14 cellular contexts compared by ENCODE assay signal in genomic region chr20:54199283-54199682, GRCh38. TPM values are rescaled to one million over a fixed set of nuclear protein-coding genes. Genes with fewer than 3 reads are reported as not detected.
DNase-seq lines count a peak whose midpoint lies in the region; ATAC-seq, FAIRE-seq and TF ChIP-seq lines count a peak whose summit lies in the region.
"Had no signal": no experiment of that assay in that cellular context is flagged by ENCODE, and none has a peak within 500 bp of the region (broad histone marks: within the 10 kb centered on the region; RNA-seq: fewer than 3 reads in every experiment).

No MANE protein-coding gene starts in this region.

- no peak for TF ChIP-seq CTCF in A549 (IDR thresholded peaks at IDR 0.05)
- TF ChIP-seq CTCF in Panc1 (IDR thresholded peaks at IDR 0.05): 0 out of 2 replicates have a peak, but pooled peaks have one; percentile 46

- DNase-seq in A549 (ENCODE audit: low read depth in 1 of 2, low spot score in 1 of 2) (no peak), Panc1 (ENCODE audit: low read depth, low spot score) (no peak), foreskin melanocyte (no peak), RCC 7860 (ENCODE audit: low spot score) (no peak)
- DNase-seq in naive thymus-derived CD4-positive, alpha-beta T cell: no peak

- in situ Hi-C loops in Panc1 (cut with HindIII; ENCODE audit: low pct_unique_long_range_greater_than_20kb, low sequenced_read_pairs): no loop called here

- H3K9me3 Mint-ChIP-seq in naive thymus-derived CD4-positive, alpha-beta T cell: no peaks in the 10 kb centered on the region
- H3K9me3 Mint-ChIP-seq: GM23338 had no signal

- peak overlapping the region in 1 of 9 donors; percentile 41 for H3K27ac Mint-ChIP-seq in naive thymus-derived CD4-positive, alpha-beta T cell
- H3K27ac Mint-ChIP-seq: GM23338 had no signal

- H3K27me3 ChIP-seq in Panc1 (ENCODE audit: control insufficient read depth, insufficient read depth, low read length): no peaks in the 10 kb centered on the region
- H3K27me3 ChIP-seq in naive thymus-derived CD4-positive, alpha-beta T cell (ENCODE audit: control insufficient read depth in 2 of 2, insufficient read depth in 2 of 2, low read length in 2 of 2): no peaks in the 10 kb centered on the region
- H3K27me3 ChIP-seq: Peyer's patch had no signal

- no peaks in the 10 kb centered on the region for H3K9me3 ChIP-seq in A549
- H3K9me3 ChIP-seq in Panc1 (ENCODE audit: control insufficient read depth, insufficient read depth, low read depth, low read length): no peaks in the 10 kb centered on the region
- no peaks in the 10 kb centered on the region for H3K9me3 ChIP-seq in naive thymus-derived CD4-positive, alpha-beta T cell (ENCODE audit: control insufficient read depth in 2 of 3, low read length in 3 of 3)
- H3K9me3 ChIP-seq: Peyer's patch had no signal

- CTCF ChIA-PET in A549 (lab: Yijun Ruan, JAX) (interaction anchor here (0.5 to 15.6 kb wide), 49 partner anchors 8 to 986 kb away, joined by 3 to 655 read pairs (median 6); partner anchors contain the start of genes CYP24A1 and PFDN4), Panc1 (lab: Charles Lee) (interaction anchor here (0.6 to 1.7 kb wide), 2 partner anchors 27 to 102 kb away, joined by 4 to 6 read pairs; no protein-coding TSS in a partner anchor)
- CTCF ChIA-PET in naive thymus-derived CD4-positive, alpha-beta T cell (lab: Charles Lee): interaction anchor here (0.6 to 3.8 kb wide), 7 partner anchors 9 to 452 kb away, joined by 3 to 17 read pairs (median 4); partner anchors contain the start of gene PFDN4

- H3K27ac ChIP-seq in A549: peak overlapping the region; percentile 64 to 84
- peak overlapping the region; percentile 77 for H3K27ac ChIP-seq in Panc1 (ENCODE audit: low read length)
- no peak overlapping the region for H3K27ac ChIP-seq in naive thymus-derived CD4-positive, alpha-beta T cell (ENCODE audit: low read depth, low read length)
- H3K27ac ChIP-seq: C4-2B, Peyer's patch, SK-N-MC had no signal

- peaks cover 0 to 4% (median 0%) of the 10 kb centered on the region in 5 donors for H3K27me3 Mint-ChIP-seq in naive thymus-derived CD4-positive, alpha-beta T cell

- 66% methylated on average over 6 of the region's 6 CpGs for WGBS in A549 (ENCODE audit: missing lambda C conversion rate)

- no TSS peak for BruUV-seq in Panc1 (replicated peaks; lab: Mats Ljungman, UMichigan)

- no peak for FAIRE-seq in A549 (lab: Jason Lieb, UNC)
- FAIRE-seq in RCC 7860 (lab: Jason Lieb, UNC): no peak

- intact Hi-C loops in Panc1 (cut with micrococcal nuclease; ENCODE audit: unreplicated experiment): loop anchor here (1.0 to 5.0 kb wide), 2 partner anchors 103 to 257 kb away; no protein-coding TSS in a partner anchor
- intact Hi-C loops in naive thymus-derived CD4-positive, alpha-beta T cell (cut with micrococcal nuclease): loop anchor here (1.0 to 5.0 kb wide), 5 partner anchors 103 to 1957 kb away; no protein-coding TSS in a partner anchor

- no peak overlapping the region for H3K4me3 Mint-ChIP-seq in naive thymus-derived CD4-positive, alpha-beta T cell
- H3K4me3 Mint-ChIP-seq: GM23338 had no signal

- no peaks in the 10 kb centered on the region for H3K36me3 Mint-ChIP-seq in naive thymus-derived CD4-positive, alpha-beta T cell

- TF ChIP-seq RAD21 in A549 (conservative IDR thresholded peaks at IDR 0.05 in 1 of 2, IDR thresholded peaks at IDR 0.05 in 1 of 2): no peak

- no peak for TF ChIP-seq EP300 in A549 (IDR thresholded peaks at IDR 0.05)

- H3K36me3 ChIP-seq in Panc1 (ENCODE audit: control insufficient read depth, insufficient read depth, low read length): no peaks in the 10 kb centered on the region
- no peaks in the 10 kb centered on the region for H3K36me3 ChIP-seq in naive thymus-derived CD4-positive, alpha-beta T cell (ENCODE audit: control insufficient read depth in 2 of 3, insufficient read depth in 3 of 3, low read length in 3 of 3)
- H3K36me3 ChIP-seq: Peyer's patch had no signal

- ATAC-seq in A549 (peak in 1 of 2 experiments; percentile 10; a peak in 3 of 6 replicates), GM18517 (IDR thresholded peaks at IDR 0.05; ENCODE audit: unreplicated experiment) (peak; percentile 16), HG03159 (IDR thresholded peaks at IDR 0.05; ENCODE audit: unreplicated experiment) (peak; percentile 22), Panc1 (peak; percentile 8; the same call in 1 of the 2 replicates), GM21825 (IDR thresholded peaks at IDR 0.05; ENCODE audit: unreplicated experiment) (no peak)
- ATAC-seq in naive thymus-derived CD4-positive, alpha-beta T cell: no peak

- no peak overlapping the region for H3K4me3 ChIP-seq in A549
- H3K4me3 ChIP-seq in Panc1 (ENCODE audit: low read depth in 2 of 2, low read length in 2 of 2): no peak overlapping the region
- H3K4me3 ChIP-seq in naive thymus-derived CD4-positive, alpha-beta T cell (ENCODE audit: low read length): no peak overlapping the region
- H3K4me3 ChIP-seq: GM23338, Peyer's patch, SK-N-MC had no signal

- H3K4me1 ChIP-seq in A549 (peaks cover 44% of the 10 kb centered on the region), Panc1 (ENCODE audit: control insufficient read depth, insufficient read depth, low read length) (peaks cover 11% of the 10 kb centered on the region)
- H3K4me1 ChIP-seq in naive thymus-derived CD4-positive, alpha-beta T cell (ENCODE audit: control insufficient read depth in 2 of 2, insufficient read depth in 2 of 2, low read length in 2 of 2): no peaks in the 10 kb centered on the region
- H3K4me1 ChIP-seq: Peyer's patch had no signal

- H3K4me2 ChIP-seq in A549: no peak overlapping the region; the same call in 2 of the 3 replicates
- H3K4me2 ChIP-seq: GM23338 had no signal

- POLR2A ChIA-PET in A549 (lab: Yijun Ruan, JAX): interaction anchor here (0.6 to 2.0 kb wide), 2 partner anchors 25 to 67 kb away, joined by 3 to 6 read pairs; partner anchors contain the start of gene CYP24A1
- POLR2A ChIA-PET in Panc1 (lab: Charles Lee): no interaction called here
- POLR2A ChIA-PET in naive thymus-derived CD4-positive, alpha-beta T cell (lab: Charles Lee): no interaction called here

- no peak for TF ChIP-seq POLR2A in A549 (IDR thresholded peaks at IDR 0.05; ENCODE audit: low read length)

- H3K4me1 Mint-ChIP-seq in naive thymus-derived CD4-positive, alpha-beta T cell: peaks cover 0 to 4% (median 0%) of the 10 kb centered on the region in 7 donors

TF ChIP-seq in A549, 52 proteins besides CTCF, POLR2A, EP300 and RAD21:
- no peak for TF ChIP-seq HMGXB4 (CRISPR knock-in tag; IDR thresholded peaks at IDR 0.05; ENCODE audit: borderline replicate concordance)
- TF ChIP-seq HOXB5 (CRISPR knock-in tag; IDR thresholded peaks at IDR 0.05): no peak
- TF ChIP-seq FOXS1 (CRISPR knock-in tag; IDR thresholded peaks at IDR 0.05): no peak
- TF ChIP-seq HEYL (CRISPR knock-in tag; IDR thresholded peaks at IDR 0.05): no peak
- no peak for TF ChIP-seq NR3C1 (IDR thresholded peaks at IDR 0.05)

RNA-seq across cellular contexts. Expression of gene PFDN4, which starts 8.6 kb away (rescaled TPM):
- polyA plus RNA-seq in A549 (2011; rRNA removed) (78.7 and 146 TPM in 2 replicates), A549 (2017; fragmentation: RNase III; extraction: RNeasy Plus Mini Kit Qiagen cat#74134 plus additional on column Dnase treatment) (140 to 155 TPM (median 149 TPM) in 3 replicates)
- polyA plus RNA-seq in A549 (2012; cell fraction: cytosol; rRNA removed): 41.3 and 60.1 TPM in 2 replicates
- polyA plus RNA-seq in A549 (2012; cell fraction: nucleus; rRNA removed): 6.3 and 11.7 TPM in 2 replicates
- polyA minus RNA-seq in A549 (2011; rRNA and poly(A)+ RNA removed): 3.5 and 13.3 TPM in 2 replicates
- total RNA-seq in Panc1 (2021; ENCODE audit: unreplicated experiment): 48.2 TPM
- 30.8 TPM for polyA plus RNA-seq in Panc1 (2012; ENCODE audit: insufficient read length)
- 10 to 100 TPM; 14.6 to 30.4 (median 17.7) TPM for total RNA-seq in naive thymus-derived CD4-positive, alpha-beta T cell
- polyA plus RNA-seq in naive thymus-derived CD4-positive, alpha-beta T cell: 10 to 100 TPM; 26.4 to 46.5 TPM

RNA-seq across cellular contexts. Expression of gene CYP24A1, which starts 25.5 kb away (rescaled TPM):
- 1,617 and 1,630 TPM in 2 replicates for polyA plus RNA-seq in A549 (2011; rRNA removed)
- 456 and 584 TPM in 2 replicates for polyA plus RNA-seq in A549 (2012; cell fraction: cytosol; rRNA removed)
- 1,301 and 1,335 TPM in 2 replicates for polyA plus RNA-seq in A549 (2012; cell fraction: nucleus; rRNA removed)
- 623 to 738 TPM (median 722 TPM) in 3 replicates for polyA plus RNA-seq in A549 (2017; fragmentation: RNase III; extraction: RNeasy Plus Mini Kit Qiagen cat#74134 plus additional on column Dnase treatment)
- polyA minus RNA-seq in A549 (2011; rRNA and poly(A)+ RNA removed): 4,726 and 5,326 TPM in 2 replicates
- total RNA-seq in Panc1 (2021; ENCODE audit: unreplicated experiment): 3.0 TPM
- polyA plus RNA-seq in Panc1 (2012; ENCODE audit: insufficient read length): 1.5 TPM
- total RNA-seq in naive thymus-derived CD4-positive, alpha-beta T cell: under 1 TPM in 1 of 5 experiments, not detected in 4; 0.78 TPM
- not detected for polyA plus RNA-seq in naive thymus-derived CD4-positive, alpha-beta T cell
- total RNA-seq: GM23338; Peyer's patch; Right ventricle myocardium superior; T-helper 1 cell treated with Interleukin-12 subunit alpha and Interleukin-12 subunit beta and Interleukin-4 antibody, amounts not matched to agents 30 ng/mL and 1 ng/mL, for 36 hours had no signal

Comparison
In these comparisons a context has a peak if more than half of its experiments do, and no peak if none do; other contexts are left out.
1. ATAC-seq: peak in GM18517 (single experiment), HG03159 (single experiment) and Panc1 (single experiment); none in GM21825 (single experiment) and naive thymus-derived CD4-positive, alpha-beta T cell (single experiment).